12 cellular contexts compared by ENCODE assay signal in the genomic region with DNA sequence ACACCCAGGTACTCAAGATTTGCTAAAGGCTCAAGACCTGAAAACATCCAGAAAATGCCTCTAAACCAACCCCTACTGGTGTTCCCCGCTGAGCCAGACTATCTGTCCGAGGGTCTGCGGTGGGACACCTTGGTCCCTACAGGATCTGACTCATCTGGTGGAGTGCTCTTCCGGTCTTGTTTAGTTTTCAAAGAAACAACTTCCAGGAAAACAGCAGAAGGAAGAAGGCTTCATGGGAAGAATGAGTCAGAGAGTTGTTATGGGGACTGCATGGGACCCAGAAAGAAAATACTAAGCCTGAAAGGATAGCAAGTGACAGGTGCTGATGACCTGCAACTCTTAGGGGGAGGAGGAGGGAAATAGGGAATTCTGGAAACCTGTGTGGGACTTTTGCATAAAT. TPM values are rescaled to one million over a fixed set of nuclear protein-coding genes. Genes with fewer than 3 reads are reported as not detected.
A peak's percentile ranks its signal among the peaks of the same experiment; 100 is the strongest.
DNase-seq lines count a peak whose midpoint lies in the region; ATAC-seq, FAIRE-seq and TF ChIP-seq lines count a peak whose summit lies in the region.
"Had no signal": no experiment of that assay in that cellular context is flagged by ENCODE, and none has a peak within 500 bp of the region (broad histone marks: within the 10 kb centered on the region; RNA-seq: fewer than 3 reads in every experiment).

No MANE protein-coding gene starts in this region.

- H3K27ac Mint-ChIP-seq in stimulated activated naive CD8-positive, alpha-beta T cell treated with anti-CD3 and anti-CD28 coated beads, Interleukin-15, amount 100 ng/mL, for 72 hours: peak overlapping the region in 1 of 2 donors; percentile 35
- H3K27ac Mint-ChIP-seq in endodermal cell: peak overlapping the region; percentile 61

- H3K9ac ChIP-seq in endodermal cell (ENCODE audit: extremely low read depth, low read length, poor library complexity, severe bottlenecking): no peak overlapping the region

- 82 to 86% methylated on average over 1 to 4 of the region's 4 CpGs for WGBS in endodermal cell (ENCODE audit: insufficient coverage in 1 of 2, insufficient read length in 1 of 2), 2 experiments

- no peaks in the 10 kb centered on the region for H3K36me3 Mint-ChIP-seq in endodermal cell (ENCODE audit: low read depth)

- no peak for DNase-seq in stimulated activated naive CD8-positive, alpha-beta T cell treated with anti-CD3 and anti-CD28 coated beads, Interleukin-15, Interleukin-2, amounts not matched to agents 100 U/mL and 50 U/mL, for 24 hours
- DNase-seq in stimulated activated naive CD8-positive, alpha-beta T cell treated with anti-CD3 and anti-CD28 coated beads, Interleukin-15, amount 100 ng/mL, for 72 hours: no peak
- DNase-seq in RWPE1 (ENCODE audit: low spot score) (no peak), endodermal cell (no peak), urothelium cell line (ENCODE audit: low spot score) (peak; percentile 40), HPDE6-E6E7 (ENCODE audit: extremely low spot score) (no peak)
- DNase-seq: activated T-cell treated with anti-CD3 and anti-CD28 coated beads, Interleukin-2, amount 50 U/mL, for 1 hour; NCI-H2171 treated with DMSO at 0.1 percent for 48 hours; stomach had no signal

- no peak for TF ChIP-seq CTCF in RWPE1 (conservative IDR thresholded peaks at IDR 0.05; ENCODE audit: low read depth)
- no peak for TF ChIP-seq CTCF in endodermal cell (conservative IDR thresholded peaks at IDR 0.05)

- CTCF ChIA-PET in RWPE1 (lab: Yijun Ruan, JAX): no interaction called here

- no peak overlapping the region for H3K4me3 Mint-ChIP-seq in stimulated activated naive CD8-positive, alpha-beta T cell treated with anti-CD3 and anti-CD28 coated beads, Interleukin-15, amount 100 ng/mL, for 72 hours
- H3K4me3 Mint-ChIP-seq in endodermal cell: no peak overlapping the region

- H3K4me1 ChIP-seq in endodermal cell (ENCODE audit: control insufficient read depth, insufficient read depth, low read length): no peaks in the 10 kb centered on the region

- FAIRE-seq in urothelium cell line (lab: Jason Lieb, UNC): no peak

- peak; percentile 30 for ATAC-seq in stimulated activated naive CD8-positive, alpha-beta T cell treated with anti-CD3 and anti-CD28 coated beads, Interleukin-15, Interleukin-2, amounts not matched to agents 100 U/mL and 50 U/mL, for 24 hours
- ATAC-seq in stimulated activated naive CD8-positive, alpha-beta T cell treated with anti-CD3 and anti-CD28 coated beads, Interleukin-15, amount 100 ng/mL, for 72 hours: no peak
- ATAC-seq in HG03378 (IDR thresholded peaks at IDR 0.05; ENCODE audit: unreplicated experiment) (no peak), GM18858 (IDR thresholded peaks at IDR 0.05; ENCODE audit: unreplicated experiment) (no peak)

- H3K4me3 ChIP-seq in endodermal cell (ENCODE audit: low read length): no peak overlapping the region
- H3K4me3 ChIP-seq: cardiac muscle cell, stomach had no signal

- no peaks in the 10 kb centered on the region for H3K9me3 ChIP-seq in endodermal cell (ENCODE audit: control insufficient read depth, low read length)
- H3K9me3 ChIP-seq: stomach had no signal

- no peaks in the 10 kb centered on the region for H3K36me3 ChIP-seq in endodermal cell (ENCODE audit: control insufficient read depth, insufficient read depth, low read length)
- H3K36me3 ChIP-seq: cardiac muscle cell, stomach had no signal

- POLR2A ChIA-PET in RWPE1 (lab: Yijun Ruan, JAX; ENCODE audit: low non-redundant PET): no interaction called here

- no peaks in the 10 kb centered on the region for H3K9me3 Mint-ChIP-seq in stimulated activated naive CD8-positive, alpha-beta T cell treated with anti-CD3 and anti-CD28 coated beads, Interleukin-15, amount 100 ng/mL, for 72 hours
- no peaks in the 10 kb centered on the region for H3K9me3 Mint-ChIP-seq in endodermal cell

- peaks cover 73% of the 10 kb centered on the region for H3K4me1 Mint-ChIP-seq in stimulated activated naive CD8-positive, alpha-beta T cell treated with anti-CD3 and anti-CD28 coated beads, Interleukin-15, amount 100 ng/mL, for 72 hours
- H3K4me1 Mint-ChIP-seq in endodermal cell: peaks cover 34% of the 10 kb centered on the region

- H3K27me3 ChIP-seq in endodermal cell (ENCODE audit: control insufficient read depth, insufficient read depth, low read length, poor library complexity, severe bottlenecking): no peaks in the 10 kb centered on the region
- H3K27me3 ChIP-seq: cardiac muscle cell, stomach had no signal

- no peaks in the 10 kb centered on the region for H3K27me3 Mint-ChIP-seq in stimulated activated naive CD8-positive, alpha-beta T cell treated with anti-CD3 and anti-CD28 coated beads, Interleukin-15, amount 100 ng/mL, for 72 hours
- H3K27me3 Mint-ChIP-seq in endodermal cell (ENCODE audit: insufficient read depth): no peaks in the 10 kb centered on the region

- H3K27ac ChIP-seq in RWPE1: peak overlapping the region; percentile 68; the same call in 1 of the 2 replicates
- H3K27ac ChIP-seq in endodermal cell (ENCODE audit: low read depth, low read length): no peak overlapping the region
- H3K27ac ChIP-seq: cardiac muscle cell, stomach had no signal

RNA-seq across cellular contexts. Expression of a gene that starts 41.3 kb away (rescaled TPM):
- 100 to 1,000 TPM in 1 of 2 donors, 10 to 100 TPM in 1; 77.1 to 114 TPM for total RNA-seq in endodermal cell
- polyA plus RNA-seq in endodermal cell (2013, experiment 1 of 2): 59.2 TPM
- polyA plus RNA-seq in endodermal cell (2013, experiment 2 of 2): 48.7 TPM
